1 cellular context compared by ENCODE assay signal in genomic region chr1:155186266-155186954, GRCh38.
TF ChIP-seq lines count a peak whose summit lies in the region.

No MANE protein-coding gene starts in this region.

TF ChIP-seq in GM23338, 12 proteins besides CTCF, POLR2A, EP300 and RAD21 (continued from another document):
- TF ChIP-seq, protein P1, sequence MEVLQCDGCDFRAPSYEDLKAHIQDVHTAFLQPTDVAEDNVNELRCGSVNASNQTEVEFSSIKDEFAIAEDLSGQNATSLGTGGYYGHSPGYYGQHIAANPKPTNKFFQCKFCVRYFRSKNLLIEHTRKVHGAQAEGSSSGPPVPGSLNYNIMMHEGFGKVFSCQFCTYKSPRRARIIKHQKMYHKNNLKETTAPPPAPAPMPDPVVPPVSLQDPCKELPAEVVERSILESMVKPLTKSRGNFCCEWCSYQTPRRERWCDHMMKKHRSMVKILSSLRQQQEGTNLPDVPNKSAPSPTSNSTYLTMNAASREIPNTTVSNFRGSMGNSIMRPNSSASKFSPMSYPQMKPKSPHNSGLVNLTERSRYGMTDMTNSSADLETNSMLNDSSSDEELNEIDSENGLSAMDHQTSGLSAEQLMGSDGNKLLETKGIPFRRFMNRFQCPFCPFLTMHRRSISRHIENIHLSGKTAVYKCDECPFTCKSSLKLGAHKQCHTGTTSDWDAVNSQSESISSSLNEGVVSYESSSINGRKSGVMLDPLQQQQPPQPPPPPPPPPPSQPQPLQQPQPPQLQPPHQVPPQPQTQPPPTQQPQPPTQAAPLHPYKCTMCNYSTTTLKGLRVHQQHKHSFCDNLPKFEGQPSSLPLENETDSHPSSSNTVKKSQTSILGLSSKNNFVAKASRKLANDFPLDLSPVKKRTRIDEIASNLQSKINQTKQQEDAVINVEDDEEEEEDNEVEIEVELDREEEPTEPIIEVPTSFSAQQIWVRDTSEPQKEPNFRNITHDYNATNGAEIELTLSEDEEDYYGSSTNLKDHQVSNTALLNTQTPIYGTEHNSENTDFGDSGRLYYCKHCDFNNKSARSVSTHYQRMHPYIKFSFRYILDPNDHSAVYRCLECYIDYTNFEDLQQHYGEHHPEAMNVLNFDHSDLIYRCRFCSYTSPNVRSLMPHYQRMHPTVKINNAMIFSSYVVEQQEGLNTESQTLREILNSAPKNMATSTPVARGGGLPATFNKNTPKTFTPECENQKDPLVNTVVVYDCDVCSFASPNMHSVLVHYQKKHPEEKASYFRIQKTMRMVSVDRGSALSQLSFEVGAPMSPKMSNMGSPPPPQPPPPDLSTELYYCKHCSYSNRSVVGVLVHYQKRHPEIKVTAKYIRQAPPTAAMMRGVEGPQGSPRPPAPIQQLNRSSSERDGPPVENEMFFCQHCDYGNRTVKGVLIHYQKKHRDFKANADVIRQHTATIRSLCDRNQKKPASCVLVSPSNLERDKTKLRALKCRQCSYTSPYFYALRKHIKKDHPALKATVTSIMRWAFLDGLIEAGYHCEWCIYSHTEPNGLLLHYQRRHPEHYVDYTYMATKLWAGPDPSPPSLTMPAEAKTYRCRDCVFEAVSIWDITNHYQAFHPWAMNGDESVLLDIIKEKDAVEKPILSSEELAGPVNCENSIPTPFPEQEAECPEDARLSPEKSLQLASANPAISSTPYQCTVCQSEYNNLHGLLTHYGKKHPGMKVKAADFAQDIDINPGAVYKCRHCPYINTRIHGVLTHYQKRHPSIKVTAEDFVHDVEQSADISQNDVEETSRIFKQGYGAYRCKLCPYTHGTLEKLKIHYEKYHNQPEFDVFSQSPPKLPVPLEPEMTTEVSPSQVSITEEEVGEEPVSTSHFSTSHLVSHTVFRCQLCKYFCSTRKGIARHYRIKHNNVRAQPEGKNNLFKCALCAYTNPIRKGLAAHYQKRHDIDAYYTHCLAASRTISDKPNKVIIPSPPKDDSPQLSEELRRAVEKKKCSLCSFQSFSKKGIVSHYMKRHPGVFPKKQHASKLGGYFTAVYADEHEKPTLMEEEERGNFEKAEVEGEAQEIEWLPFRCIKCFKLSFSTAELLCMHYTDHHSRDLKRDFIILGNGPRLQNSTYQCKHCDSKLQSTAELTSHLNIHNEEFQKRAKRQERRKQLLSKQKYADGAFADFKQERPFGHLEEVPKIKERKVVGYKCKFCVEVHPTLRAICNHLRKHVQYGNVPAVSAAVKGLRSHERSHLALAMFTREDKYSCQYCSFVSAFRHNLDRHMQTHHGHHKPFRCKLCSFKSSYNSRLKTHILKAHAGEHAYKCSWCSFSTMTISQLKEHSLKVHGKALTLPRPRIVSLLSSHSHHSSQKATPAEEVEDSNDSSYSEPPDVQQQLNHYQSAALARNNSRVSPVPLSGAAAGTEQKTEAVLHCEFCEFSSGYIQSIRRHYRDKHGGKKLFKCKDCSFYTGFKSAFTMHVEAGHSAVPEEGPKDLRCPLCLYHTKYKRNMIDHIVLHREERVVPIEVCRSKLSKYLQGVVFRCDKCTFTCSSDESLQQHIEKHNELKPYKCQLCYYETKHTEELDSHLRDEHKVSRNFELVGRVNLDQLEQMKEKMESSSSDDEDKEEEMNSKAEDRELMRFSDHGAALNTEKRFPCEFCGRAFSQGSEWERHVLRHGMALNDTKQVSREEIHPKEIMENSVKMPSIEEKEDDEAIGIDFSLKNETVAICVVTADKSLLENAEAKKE (CRISPR knock-in tag; IDR thresholded peaks at IDR 0.05): no peak
- TF ChIP-seq STAT1 (IDR thresholded peaks at IDR 0.05; ENCODE audit: unreplicated experiment): no peak
TF ChIP-seq in GM23338: peak in this region for 0.
